In genomic region chr2:60641866-60642788, GRCh38 we compare ENCODE assay signal across 8 cellular contexts.
DNase-seq lines count a peak whose midpoint lies in the region; ATAC-seq and TF ChIP-seq lines count a peak whose summit lies in the region.

No MANE protein-coding gene starts in this region.

- intact Hi-C loops in IMR-90 (cut with micrococcal nuclease) (no loop called here), dorsolateral prefrontal cortex (cut with DNase I) (no loop called here), mucosa of descending colon (cut with DNase I, micrococcal nuclease) (no loop called here)

- no peaks in the 10 kb centered on the region for H3K36me3 ChIP-seq in BJ (ENCODE audit: control insufficient read depth, insufficient read depth, low read length)
- no peaks in the 10 kb centered on the region for H3K36me3 ChIP-seq in IMR-90 (ENCODE audit: control insufficient read depth, insufficient read depth, low read length)
- no peaks in the 10 kb centered on the region for H3K36me3 ChIP-seq in mucosa of descending colon (ENCODE audit: low read depth)

- no peak overlapping the region for H3K9ac ChIP-seq in IMR-90 (ENCODE audit: low read depth, low read length)

- H3K9me3 ChIP-seq in IMR-90 (ENCODE audit: control insufficient read depth, insufficient read depth, low read length): no peaks in the 10 kb centered on the region
- no peaks in the 10 kb centered on the region for H3K9me3 ChIP-seq in mucosa of descending colon

- H2AK5ac ChIP-seq in IMR-90 (ENCODE audit: low read depth, low read length): no peak overlapping the region

- no peaks in the 10 kb centered on the region for H4K20me1 ChIP-seq in IMR-90 (ENCODE audit: insufficient read depth, low read length)

- in situ Hi-C loops in GM13977 (cut with MboI; ENCODE audit: low pct_unique_long_range_greater_than_20kb, low sequenced_read_pairs, unreplicated experiment): no loop called here
- in situ Hi-C loops in IMR-90 (cut with MboI; ENCODE audit: low sequenced_read_pairs): no loop called here
- in situ Hi-C loops in SK-MEL-5 (cut with HindIII; ENCODE audit: low pct_unique_long_range_greater_than_20kb, low sequenced_read_pairs): no loop called here

- no peak overlapping the region for H2BK120ac ChIP-seq in IMR-90 (ENCODE audit: low read depth, low read length)

- CTCF ChIA-PET in BJ (lab: Yijun Ruan, JAX): interaction anchor here (0.7 to 2.6 kb wide), 9 partner anchors 9 to 1321 kb away, joined by 3 to 10 read pairs (median 4); no protein-coding TSS in a partner anchor
- CTCF ChIA-PET in IMR-90 (lab: Yijun Ruan, JAX): interaction anchor here (0.6 kb wide), 1 partner anchor 207 kb away, joined by 3 read pairs; no protein-coding TSS in a partner anchor

- H3K4me3 ChIP-seq in BJ (ENCODE audit: low read depth, low read length): no peak overlapping the region
- no peak overlapping the region for H3K4me3 ChIP-seq in IMR-90 (ENCODE audit: insufficient read depth, low read depth, low read length)
- no peak overlapping the region for H3K4me3 ChIP-seq in dorsolateral prefrontal cortex
- no peak overlapping the region for H3K4me3 ChIP-seq in mucosa of descending colon

- no peak overlapping the region; the same call in 1 of the 2 replicates for H3K56ac ChIP-seq in IMR-90 (ENCODE audit: extremely low read depth, insufficient read depth, low read length)

- POLR2A ChIA-PET in BJ (lab: Charles Lee) (no interaction called here), IMR-90 (lab: Charles Lee; ENCODE audit: unreplicated experiment) (no interaction called here)

- no peak overlapping the region for H3K4ac ChIP-seq in IMR-90 (ENCODE audit: low read depth, low read length)

- no peak overlapping the region for H2AFZ ChIP-seq in IMR-90 (replicated peaks; ENCODE audit: low read length, poor library complexity)

- H4K91ac ChIP-seq in IMR-90 (ENCODE audit: insufficient read depth, low read depth, low read length): no peak overlapping the region

- H3K79me1 ChIP-seq in IMR-90 (ENCODE audit: low read depth in 1 of 2, low read length in 2 of 2): no peaks in the 10 kb centered on the region

- H4K5ac ChIP-seq in IMR-90 (ENCODE audit: low read depth, low read length): no peak overlapping the region

- H3K27ac ChIP-seq in IMR-90 (ENCODE audit: insufficient read depth, low read length) (no peak overlapping the region), dorsolateral prefrontal cortex (peak overlapping the region in 9 of 59 donors; percentile 4 to 85 (median 65))

- no peak overlapping the region for H2BK20ac ChIP-seq in IMR-90 (ENCODE audit: low read depth, low read length)

- no peak for TF ChIP-seq POLR2A in IMR-90 (IDR thresholded peaks at IDR 0.05; ENCODE audit: low read depth, low read length)

- H3K27me3 ChIP-seq in BJ (ENCODE audit: control insufficient read depth, insufficient read depth, low read length) (peaks cover 2% of the 10 kb centered on the region), IMR-90 (ENCODE audit: control insufficient read depth, insufficient read depth, low read length) (no peaks in the 10 kb centered on the region; the same call in none of the 2 replicates), dorsolateral prefrontal cortex (peaks cover 0 to 5% (median 0%) of the 10 kb centered on the region in 45 donors)

- H3K14ac ChIP-seq in IMR-90 (replicated peaks; ENCODE audit: low read depth, low read length): no peak overlapping the region

- no peak overlapping the region for H2AK9ac ChIP-seq in IMR-90 (replicated peaks; ENCODE audit: low read depth, low read length, poor library complexity)

- H3K4me1 ChIP-seq in IMR-90 (ENCODE audit: control insufficient read depth, insufficient read depth, low read length) (no peaks in the 10 kb centered on the region), mucosa of descending colon (ENCODE audit: low read depth) (no peaks in the 10 kb centered on the region)

- no peak overlapping the region for H2BK5ac ChIP-seq in IMR-90 (ENCODE audit: low read depth, low read length, poor library complexity, severe bottlenecking)

- dilution Hi-C loops in IMR-90 (cut with HindIII; ENCODE audit: low sequenced_read_pairs, unreplicated experiment): no loop called here

- TF ChIP-seq CTCF in BJ (IDR thresholded peaks at IDR 0.05; ENCODE audit: insufficient read depth, low read depth, low read length) (peak; percentile 74), GM13977 (IDR thresholded peaks at IDR 0.05; ENCODE audit: extremely low read depth, insufficient read depth, missing control alignments) (peak; percentile 68), IMR-90 (conservative IDR thresholded peaks at IDR 0.05; ENCODE audit: low read depth, low read length) (peak; percentile 58), dorsolateral prefrontal cortex (IDR thresholded peaks at IDR 0.05 in 54 of 56, conservative IDR thresholded peaks at IDR 0.05 in 2 of 56; ENCODE audit: low read depth in 1 of 56, partially characterized antibody in 56 of 56) (peak; percentile 59 to 81 (median 70)), mucosa of descending colon (IDR thresholded peaks at IDR 0.05) (peak; percentile 28)

- peak; percentile 7; the same call in 1 of the 2 replicates for TF ChIP-seq RAD21 in IMR-90 (IDR thresholded peaks at IDR 0.05; ENCODE audit: low read length)

- no peak overlapping the region for H3K18ac ChIP-seq in IMR-90 (ENCODE audit: low read depth, low read length)

- no peaks in the 10 kb centered on the region for H3K9me1 ChIP-seq in IMR-90 (ENCODE audit: insufficient read depth, low read length)

- H3K4me2 ChIP-seq in IMR-90 (ENCODE audit: low read depth, low read length): no peak overlapping the region

- H4K8ac ChIP-seq in IMR-90 (ENCODE audit: low read depth in 2 of 2, low read length in 2 of 2): no peak overlapping the region

- ATAC-seq in IMR-90 (ENCODE audit: low read depth) (peak; percentile 71), mucosa of descending colon (peak; percentile 43), HG02610 (IDR thresholded peaks at IDR 0.05; ENCODE audit: unreplicated experiment) (no peak), HG03520 (IDR thresholded peaks at IDR 0.05; ENCODE audit: unreplicated experiment) (no peak)

- DNase-seq in BJ (ENCODE audit: low read depth): no peak
- DNase-seq in GM13977 (ENCODE audit: low spot score): peak; percentile 41
- DNase-seq in IMR-90: peak; percentile 49
- peak; percentile 68 for DNase-seq in SK-MEL-5 (ENCODE audit: low read depth, low spot score)
- DNase-seq in dorsolateral prefrontal cortex: no peak
- DNase-seq in mucosa of descending colon: peak in 1 of 3 donors; percentile 50

- H2BK15ac ChIP-seq in IMR-90 (ENCODE audit: low read depth, low read length): no peak overlapping the region

- H3K23ac ChIP-seq in IMR-90 (ENCODE audit: low read depth, low read length): no peak overlapping the region

- WGBS in IMR-90 (ENCODE audit: extremely low coverage in 2 of 2, insufficient read length in 1 of 2), 2 experiments: no CpG with 5 or more reads among the region's 5 CpGs

- no TSS peak for BruUV-seq in IMR-90 (replicated peaks; lab: Mats Ljungman, UMichigan)

TF ChIP-seq in IMR-90, 13 proteins besides CTCF, POLR2A, EP300 and RAD21:
- TF ChIP-seq FOS (IDR thresholded peaks at IDR 0.05; ENCODE audit: low read depth, low read length): no peak

Comparison
In these comparisons a context has a peak if more than half of its experiments do, and no peak if none do; other contexts are left out.
1. DNase-seq: peak in GM13977 (single experiment), IMR-90 (single experiment) and SK-MEL-5 (single experiment); none in BJ (single experiment) and dorsolateral prefrontal cortex (0 of 10).
2. ATAC-seq: peak in IMR-90 (single experiment) and mucosa of descending colon (single experiment); none in HG02610 (single experiment) and HG03520 (single experiment).
3. Peak in every context shown above with its lines, with median percentiles within 50 percentile points of each other: CTCF ChIP-seq.